1 cellular context compared by ENCODE assay signal in genomic region chr19:43483281-43483680, GRCh38.
TF ChIP-seq lines count a peak whose summit lies in the region.

No MANE protein-coding gene starts in this region.

TF ChIP-seq in HEK293, 187 proteins besides CTCF, POLR2A, EP300 and RAD21:
- TF ChIP-seq ZNF138 (tag by site-specific recombination; IDR thresholded peaks at IDR 0.05; ENCODE audit: borderline replicate concordance) (no peak), ZNF121 (tag by site-specific recombination; IDR thresholded peaks at IDR 0.05) (peak; percentile 40; the same call in 1 of the 2 replicates), EGR2 (tag by site-specific recombination; IDR thresholded peaks at IDR 0.05; ENCODE audit: low read depth) (peak; percentile 34; the same call in 1 of the 2 replicates), ZNF677 (tag by site-specific recombination; IDR thresholded peaks at IDR 0.05) (no peak), FEZF1 (tag by site-specific recombination; IDR thresholded peaks at IDR 0.05) (no peak)
